Comparison of ENCODE assay signal across 8 cellular contexts in genomic region chr14:93114713-93115068, GRCh38. TPM values are rescaled to one million over a fixed set of nuclear protein-coding genes. Genes with fewer than 3 reads are reported as not detected.
A peak's percentile ranks its signal among the peaks of the same experiment; 100 is the strongest.
DNase-seq lines count a peak whose midpoint lies in the region; ATAC-seq and TF ChIP-seq lines count a peak whose summit lies in the region.

No MANE protein-coding gene starts in this region.

- no peaks in the 10 kb centered on the region; the same call in 1 of the 2 replicates for H3K36me3 ChIP-seq in Caco-2 (ENCODE audit: control insufficient read depth, insufficient read depth, low read length)
- no peaks in the 10 kb centered on the region for H3K36me3 ChIP-seq in HUES48 (ENCODE audit: control insufficient read depth, insufficient read depth, low read length)
- H3K36me3 ChIP-seq in mesendoderm (ENCODE audit: control insufficient read depth, insufficient read depth, low read length): no peaks in the 10 kb centered on the region
- H3K36me3 ChIP-seq in upper lobe of right lung: no peaks in the 10 kb centered on the region

- H3K4me2 ChIP-seq in mesendoderm (ENCODE audit: low read length): peak overlapping the region; percentile 43

- TSS peak; percentile 36 for BruUV-seq in Caco-2 (replicated peaks; lab: Mats Ljungman, UMichigan)

- H3K9me3 ChIP-seq in Caco-2 (no peaks in the 10 kb centered on the region), HUES48 (ENCODE audit: control insufficient read depth, insufficient read depth, low read length) (no peaks in the 10 kb centered on the region), upper lobe of right lung (no peaks in the 10 kb centered on the region)

- DNase-seq in Caco-2 (peak in 1 of 2 experiments; percentile 35), cardiac fibroblast (ENCODE audit: low read depth in 2 of 2) (no peak), mesendoderm (no peak), upper lobe of right lung (no peak), SIG-M5 treated with dmso at 0.1 percent for 504 hours (lab: John Stamatoyannopoulos, UW; ENCODE audit: unreplicated experiment) (no peak), NCI-H1436 (lab: John Stamatoyannopoulos, UW) (no peak)

- no peak overlapping the region for H4K5ac ChIP-seq in mesendoderm (ENCODE audit: low read length)

- TF ChIP-seq CTCF in Caco-2 (IDR thresholded peaks at IDR 0.05; ENCODE audit: insufficient read depth in 1 of 2, low read depth in 1 of 2, low read length in 1 of 2, severe bottlenecking in 1 of 2, unreplicated experiment in 1 of 2): no peak
- TF ChIP-seq CTCF in cardiac fibroblast (IDR thresholded peaks at IDR 0.05; ENCODE audit: low read depth, low read length): no peak
- TF ChIP-seq CTCF in upper lobe of right lung (IDR thresholded peaks at IDR 0.05): peak; percentile 3

- no peak overlapping the region for H2BK120ac ChIP-seq in mesendoderm (ENCODE audit: low read depth, low read length)

- no peak overlapping the region for H3K27ac Mint-ChIP-seq in Caco-2 (ENCODE audit: unreplicated experiment)

- H3K9ac ChIP-seq in HUES48 (ENCODE audit: low read depth, low read length): peak overlapping the region; percentile 55
- H3K9ac ChIP-seq in mesendoderm (ENCODE audit: low read length): peak overlapping the region; percentile 84

- H3K27me3 ChIP-seq in Caco-2 (replicated peaks; ENCODE audit: control insufficient read depth, insufficient read depth, low read length) (no peaks in the 10 kb centered on the region), HUES48 (ENCODE audit: control insufficient read depth, insufficient read depth, low read length) (no peaks in the 10 kb centered on the region), mesendoderm (ENCODE audit: insufficient read depth, low read length, poor library complexity) (no peaks in the 10 kb centered on the region), upper lobe of right lung (no peaks in the 10 kb centered on the region)

- H3K23ac ChIP-seq in mesendoderm (ENCODE audit: low read length): peak overlapping the region; percentile 66

- H3K79me1 ChIP-seq in mesendoderm (ENCODE audit: low read length): peaks cover 1% of the 10 kb centered on the region

- CTCF ChIA-PET in Caco-2 (lab: Charles Lee): interaction anchor here (0.5 to 4.0 kb wide), 12 partner anchors 10 to 163 kb away, joined by 3 to 19 read pairs (median 4); partner anchors contain the start of genes GON7 and UBR7

- no peaks in the 10 kb centered on the region for H3K9me3 Mint-ChIP-seq in Caco-2 (ENCODE audit: unreplicated experiment)

- peak overlapping the region; percentile 85 for H3K4me3 Mint-ChIP-seq in Caco-2 (ENCODE audit: unreplicated experiment)

- H3K27me3 Mint-ChIP-seq in Caco-2 (ENCODE audit: insufficient read depth, unreplicated experiment): no peaks in the 10 kb centered on the region

- peak overlapping the region; percentile 43 for H3K18ac ChIP-seq in mesendoderm (ENCODE audit: low read length)

- H3K79me2 ChIP-seq in mesendoderm (ENCODE audit: control insufficient read depth, insufficient read depth, low read length): peaks cover 10% of the 10 kb centered on the region

- no CpG with 5 or more reads among the region's 38 CpGs for WGBS in mesendoderm (ENCODE audit: extremely low coverage, insufficient coverage, low lambda C conversion rate)

- H3K4me3 ChIP-seq in Caco-2 (ENCODE audit: low read depth, low read length) (peak overlapping the region; percentile 48), HUES48 (ENCODE audit: low read depth, low read length) (peak overlapping the region; percentile 83), cardiac fibroblast (replicated peaks in 1 of 2; ENCODE audit: low read depth in 2 of 2, low read length in 2 of 2) (peak overlapping the region; percentile 60 to 67), mesendoderm (ENCODE audit: low read length) (peak overlapping the region; percentile 82), upper lobe of right lung (peak overlapping the region; percentile 72)

- POLR2A ChIA-PET in Caco-2 (lab: Charles Lee): interaction anchor here (0.9 to 2.2 kb wide), 3 partner anchors 71 to 1008 kb away, joined by 3 to 10 read pairs (median 4); partner anchors contain the start of genes ATXN3, GON7 and UBR7

- intact Hi-C loops in Caco-2 (cut with micrococcal nuclease; ENCODE audit: unreplicated experiment) (no loop called here), upper lobe of right lung (cut with DNase I) (no loop called here)

- peak overlapping the region; percentile 85 for H3K56ac ChIP-seq in mesendoderm (ENCODE audit: low read length)

- no peak overlapping the region for H2BK15ac ChIP-seq in mesendoderm (replicated peaks; ENCODE audit: low read depth)

- peaks cover 6% of the 10 kb centered on the region for H3K36me3 Mint-ChIP-seq in Caco-2 (ENCODE audit: insufficient read depth, unreplicated experiment)

- peak overlapping the region; percentile 59 for H3K27ac ChIP-seq in HUES48 (ENCODE audit: low read depth, low read length)
- H3K27ac ChIP-seq in mesendoderm (ENCODE audit: low read depth, low read length): no peak overlapping the region
- peak overlapping the region; percentile 72 for H3K27ac ChIP-seq in upper lobe of right lung

- H2BK5ac ChIP-seq in mesendoderm (ENCODE audit: low read length): no peak overlapping the region

- peaks cover 16% of the 10 kb centered on the region for H3K4me1 Mint-ChIP-seq in Caco-2 (ENCODE audit: low read depth, unreplicated experiment)

- H3K4me1 ChIP-seq in Caco-2: peaks cover 14% of the 10 kb centered on the region
- peaks cover 24% of the 10 kb centered on the region for H3K4me1 ChIP-seq in HUES48 (ENCODE audit: control insufficient read depth, insufficient read depth, low read length)
- peaks cover 4% of the 10 kb centered on the region for H3K4me1 ChIP-seq in mesendoderm (ENCODE audit: control insufficient read depth, low read depth, low read length)
- H3K4me1 ChIP-seq in upper lobe of right lung: peaks cover 36% of the 10 kb centered on the region

- H3K4ac ChIP-seq in mesendoderm (ENCODE audit: low read depth, low read length): no peak overlapping the region

- H4K8ac ChIP-seq in mesendoderm (ENCODE audit: low read depth, low read length): no peak overlapping the region

- no peak for ATAC-seq in upper lobe of right lung
- no peak for ATAC-seq in HG03039 (IDR thresholded peaks at IDR 0.05; ENCODE audit: unreplicated experiment)

- H2AK5ac ChIP-seq in mesendoderm (ENCODE audit: low read length): no peak overlapping the region

RNA-seq across cellular contexts. Expression of gene ITPK1, which starts 1.0 kb away (rescaled TPM):
- 57.9 and 60.1 TPM in 2 replicates for total RNA-seq in Caco-2 (2022)
- 33.1 TPM for polyA plus RNA-seq in mesendoderm (2013, experiment 1 of 2)
- polyA plus RNA-seq in mesendoderm (2013, experiment 2 of 2): 33.6 TPM
- 96.9 TPM for total RNA-seq in upper lobe of right lung
